Comparison of ENCODE assay signal across 20 cellular contexts in genomic region chr12:68356060-68356748, GRCh38.
"Had no signal": no experiment of that assay in that cellular context is flagged by ENCODE, and none has a peak within 500 bp of the region (broad histone marks: within the 10 kb centered on the region; RNA-seq: fewer than 3 reads in every experiment).

No MANE protein-coding gene starts in this region.

- H3K36me3 Mint-ChIP-seq: naive thymus-derived CD8-positive, alpha-beta T cell had no signal

- H3K36me3 ChIP-seq: left lung, neutrophil, tibial artery, uterus had no signal

- H3K4me3 Mint-ChIP-seq: activated naive CD4-positive, alpha-beta T cell treated with anti-CD3 and anti-CD28 coated beads for 36 hours; activated naive CD8-positive, alpha-beta T cell treated with anti-CD3 and anti-CD28 coated beads, Interleukin-2, amount 50 U/mL, for 24 hours; naive thymus-derived CD8-positive, alpha-beta T cell had no signal

- H3K27me3 Mint-ChIP-seq: activated naive CD8-positive, alpha-beta T cell treated with anti-CD3 and anti-CD28 coated beads, Interleukin-2, amount 50 U/mL, for 24 hours; naive thymus-derived CD8-positive, alpha-beta T cell had no signal

- DNase-seq: activated CD4-positive, CD25-positive, alpha-beta regulatory T cell treated with anti-CD3 and anti-CD28 coated beads, Interleukin-2, amount 50 U/mL, for 72 hours; activated naive CD4-positive, alpha-beta T cell treated with anti-CD3 and anti-CD28 coated beads for 36 hours; activated naive CD8-positive, alpha-beta T cell treated with anti-CD3 and anti-CD28 coated beads, Interleukin-2, amount 50 U/mL, for 24 hours; activated T-cell treated with anti-CD3 and anti-CD28 coated beads for 4 hours; aorta; cerebellar nuclear complex; effector CD8-positive, alpha-beta T cell; foreskin fibroblast; glutamatergic neuron; hypothalamus; kidney; left lung; mammary epithelial cell; naive thymus-derived CD8-positive, alpha-beta T cell; stimulated activated CD4-positive, alpha-beta T cell treated with anti-CD3 and anti-CD28 coated beads, Interleukin-1b, Interleukin-23, amount 100 ng/mL, for 48 hours; tibial artery; uterus had no signal

- H3K9me3 Mint-ChIP-seq: activated naive CD4-positive, alpha-beta T cell treated with anti-CD3 and anti-CD28 coated beads for 36 hours; activated naive CD8-positive, alpha-beta T cell treated with anti-CD3 and anti-CD28 coated beads, Interleukin-2, amount 50 U/mL, for 24 hours; activated T-helper 2 cell treated with anti-CD3 and anti-CD28 coated beads, Interferon-gamma antibody, Interleukin-2, Interleukin-4, amounts not matched to agents 10 μg/mL and 5 μg/mL and 100 μg/mL, durations not matched to agents 14 hours and 24 hours and 36 hours; naive thymus-derived CD8-positive, alpha-beta T cell had no signal

- ATAC-seq: activated naive CD8-positive, alpha-beta T cell treated with anti-CD3 and anti-CD28 coated beads, Interleukin-2, amount 50 U/mL, for 24 hours; left lung; naive thymus-derived CD8-positive, alpha-beta T cell had no signal

- H3K4me3 ChIP-seq: left lung, tibial artery, uterus had no signal

- H3K27ac ChIP-seq: left lung, parathyroid adenoma, tibial artery had no signal

- H3K9me3 ChIP-seq: left lung, neutrophil, tibial artery, uterus had no signal

- H3K4me1 ChIP-seq: uterus had no signal

- H3K27me3 ChIP-seq: left lung, neutrophil, tibial artery, uterus had no signal

- H3K27ac Mint-ChIP-seq: activated naive CD4-positive, alpha-beta T cell treated with anti-CD3 and anti-CD28 coated beads for 36 hours; activated naive CD8-positive, alpha-beta T cell treated with anti-CD3 and anti-CD28 coated beads, Interleukin-2, amount 50 U/mL, for 24 hours; activated T-helper 2 cell treated with anti-CD3 and anti-CD28 coated beads, Interferon-gamma antibody, Interleukin-2, Interleukin-4, amounts not matched to agents 10 μg/mL and 5 μg/mL and 100 μg/mL, durations not matched to agents 14 hours and 24 hours and 36 hours; naive thymus-derived CD8-positive, alpha-beta T cell had no signal
